8 cellular contexts compared by ENCODE assay signal in the genomic region with DNA sequence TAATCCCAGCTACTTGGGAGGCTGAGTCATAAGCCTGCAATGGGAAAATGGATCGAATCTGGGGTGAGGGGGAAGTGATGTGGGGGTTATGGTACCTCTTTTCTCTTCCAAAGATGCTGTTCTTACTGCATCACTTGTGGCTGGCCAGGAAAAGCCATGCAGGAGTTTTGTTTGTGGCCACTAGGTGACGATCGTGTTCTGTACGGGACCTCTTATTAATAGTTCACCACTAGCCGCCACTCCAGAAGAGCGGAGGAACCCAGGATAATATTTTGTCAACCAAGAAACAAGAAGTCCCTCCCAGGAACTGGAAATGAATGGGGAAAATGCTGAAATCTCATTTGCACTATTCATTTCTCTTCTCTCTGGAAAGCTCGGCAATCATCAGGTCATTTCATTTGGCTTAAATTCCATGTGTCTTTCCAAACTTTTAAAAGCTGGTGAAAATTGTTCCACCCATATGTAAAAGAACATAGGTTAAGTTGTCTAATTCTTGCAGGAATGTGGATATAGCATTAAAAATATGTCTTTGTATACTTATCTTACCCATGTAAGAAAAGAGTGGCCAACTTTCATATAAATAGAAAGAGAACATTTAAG. TPM values are rescaled to one million over a fixed set of nuclear protein-coding genes. Genes with fewer than 3 reads are reported as not detected.
DNase-seq lines count a peak whose midpoint lies in the region; ATAC-seq and TF ChIP-seq lines count a peak whose summit lies in the region.

No MANE protein-coding gene starts in this region.

- ATAC-seq in GM18861 (IDR thresholded peaks at IDR 0.05; ENCODE audit: unreplicated experiment) = peak; percentile 91
- peak; percentile 92 for ATAC-seq in HG02973 (IDR thresholded peaks at IDR 0.05; ENCODE audit: unreplicated experiment)

- peaks cover 0 to 1% (median 0%) of the 10 kb centered on the region in 3 donors for H3K27me3 Mint-ChIP-seq in CD14-positive monocyte (ENCODE audit: low read depth in 3 of 3)

- peak overlapping the region in 1 of 2 donors; percentile 51 for H3K4me3 Mint-ChIP-seq in CD14-positive monocyte

- intact Hi-C loops in CD14-positive monocyte (cut with micrococcal nuclease) = loop anchor here (5.0 to 10.0 kb wide), 3 partner anchors 33 to 153 kb away; no protein-coding TSS in a partner anchor

- no peak overlapping the region for H3K27ac ChIP-seq in effector memory CD4-positive, alpha-beta T cell (ENCODE audit: insufficient read depth, low read length, poor library complexity, severe bottlenecking)

- peaks cover 14% of the 10 kb centered on the region for H3K36me3 ChIP-seq in effector memory CD4-positive, alpha-beta T cell (ENCODE audit: control insufficient read depth, insufficient read depth, low read length)

- peaks cover 0 to 3% (median 0%) of the 10 kb centered on the region in 7 donors for H3K9me3 Mint-ChIP-seq in CD14-positive monocyte

- H3K4me1 Mint-ChIP-seq in CD14-positive monocyte = peaks cover 69% of the 10 kb centered on the region

- no peaks in the 10 kb centered on the region for H3K27me3 ChIP-seq in effector memory CD4-positive, alpha-beta T cell (replicated peaks; ENCODE audit: control insufficient read depth, insufficient read depth, low read length, poor library complexity, severe bottlenecking)

- peak; percentile 83 for DNase-seq in CD14-positive monocyte (ENCODE audit: low spot score)
- peak; percentile 86 for DNase-seq in NCI-H1694 (lab: John Stamatoyannopoulos, UW)
- peak; percentile 9 for DNase-seq in T follicular helper cell (ENCODE audit: low read depth)
- peak; percentile 11 to 34 (median 31) for DNase-seq in effector memory CD4-positive, alpha-beta T cell
- DNase-seq in lung microvascular endothelial cell (ENCODE audit: low read depth in 2 of 2) = peak; percentile 70 to 71
- peak; percentile 51 for DNase-seq in stromal cell of bone marrow (ENCODE audit: low read depth)

- peaks cover 12% of the 10 kb centered on the region for H3K4me1 ChIP-seq in effector memory CD4-positive, alpha-beta T cell (ENCODE audit: control insufficient read depth, insufficient read depth, low read length, poor library complexity, severe bottlenecking)

- peak; percentile 95 for TF ChIP-seq CTCF in CD14-positive monocyte (IDR thresholded peaks at IDR 0.05)

- H3K9me3 ChIP-seq in effector memory CD4-positive, alpha-beta T cell (ENCODE audit: control insufficient read depth, low read length) = no peaks in the 10 kb centered on the region

- peaks cover 61 to 68% of the 10 kb centered on the region in 2 donors for H3K36me3 Mint-ChIP-seq in CD14-positive monocyte

- H3K4me3 ChIP-seq in effector memory CD4-positive, alpha-beta T cell (ENCODE audit: insufficient read depth, low read depth, low read length, poor library complexity, severe bottlenecking) = no peak overlapping the region

- H3K27ac Mint-ChIP-seq in CD14-positive monocyte = peak overlapping the region in 5 of 7 donors; percentile 69 to 87 (median 81)

RNA-seq across cellular contexts. Expression of a gene that starts 8.9 kb away (rescaled TPM):
- 10 to 100 TPM; 15.5 to 33.3 TPM for polyA plus RNA-seq in CD14-positive monocyte
- under 0.01 and 0.20 TPM in 2 replicates for total RNA-seq in lung microvascular endothelial cell

RNA-seq across cellular contexts. Expression of a gene that starts 20.9 kb away (rescaled TPM):
- 10 to 100 TPM; 28.6 to 40.6 TPM for polyA plus RNA-seq in CD14-positive monocyte
- 8.9 and 9.5 TPM in 2 replicates for total RNA-seq in lung microvascular endothelial cell

Comparison
In these comparisons a context has a peak if more than half of its experiments do, and no peak if none do; other contexts are left out.
1. DNase-seq: peak in every context shown above with its lines; median percentile 86 in NCI-H1694; 83 in CD14-positive monocyte; 70 in lung microvascular endothelial cell; 51 in stromal cell of bone marrow; 31 in effector memory CD4-positive, alpha-beta T cell; 9 in T follicular helper cell.